9 cellular contexts compared by ENCODE assay signal in the genomic region with DNA sequence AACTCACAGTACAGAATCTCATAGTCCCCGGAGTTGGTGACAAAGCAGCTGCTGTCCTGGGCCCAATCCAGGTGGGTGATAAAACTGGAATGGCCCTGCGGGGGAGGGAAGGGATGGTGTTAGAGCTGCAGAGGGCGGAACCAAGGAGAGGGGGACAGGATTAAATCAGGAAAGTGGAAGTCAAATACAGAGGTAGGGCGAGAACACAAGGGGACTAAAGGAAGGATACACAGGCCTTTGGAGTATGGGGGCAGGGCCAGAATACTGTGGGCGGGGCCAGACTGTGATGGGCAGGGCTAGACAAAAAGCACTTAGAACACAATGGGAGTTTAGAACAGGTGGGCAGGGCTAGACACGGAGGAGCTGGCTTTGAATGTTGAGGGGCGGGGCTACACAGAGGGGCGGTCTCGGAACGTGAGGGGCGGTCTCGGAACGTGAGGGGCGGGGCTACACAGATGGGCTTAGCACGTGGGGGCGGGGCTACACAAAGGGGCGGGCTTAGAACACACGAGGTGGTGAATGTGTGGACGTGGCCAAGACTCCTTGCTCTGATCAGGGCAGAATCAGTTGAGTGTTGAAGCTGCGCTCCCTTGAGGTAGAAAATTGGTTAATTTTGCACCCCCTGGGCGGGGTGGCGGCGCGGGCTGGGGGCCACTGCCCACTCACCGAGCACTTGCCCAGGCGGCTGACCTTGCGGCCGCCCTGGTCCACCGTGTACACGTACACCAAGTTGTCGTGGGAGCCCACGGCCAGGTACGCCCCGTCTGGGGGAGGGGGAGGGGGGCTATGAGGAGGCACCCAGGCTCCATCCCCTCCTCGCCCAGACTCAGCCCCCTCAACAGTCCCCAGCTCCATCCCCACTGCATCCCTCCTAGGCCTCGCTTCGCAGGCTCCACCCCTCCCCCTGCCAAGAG. TPM values are rescaled to one million over a fixed set of nuclear protein-coding genes. Genes with fewer than 3 reads are reported as not detected.
DNase-seq lines count a peak whose midpoint lies in the region; ATAC-seq and TF ChIP-seq lines count a peak whose summit lies in the region.
"Had no signal": no experiment of that assay in that cellular context is flagged by ENCODE, and none has a peak within 500 bp of the region (broad histone marks: within the 10 kb centered on the region; RNA-seq: fewer than 3 reads in every experiment).

No MANE protein-coding gene starts in this region.

- H3K4me1 ChIP-seq in right atrium auricular region: peaks cover 0 to 4% of the 10 kb centered on the region in 2 donors

- TF ChIP-seq CTCF in right atrium auricular region (IDR thresholded peaks at IDR 0.05): no peak

- no peaks in the 10 kb centered on the region for H3K9me3 Mint-ChIP-seq in T-cell
- H3K9me3 Mint-ChIP-seq in activated naive CD8-positive, alpha-beta T cell treated with anti-CD3 and anti-CD28 coated beads, Interleukin-2, amount 10 ng/mL, durations not matched to agents 7 days and 5 days: no peaks in the 10 kb centered on the region

- H3K27ac Mint-ChIP-seq in T-cell: peak overlapping the region in 1 of 2 donors; percentile 28
- H3K27ac Mint-ChIP-seq in activated naive CD8-positive, alpha-beta T cell treated with anti-CD3 and anti-CD28 coated beads, Interleukin-2, amount 10 ng/mL, durations not matched to agents 7 days and 5 days: peak overlapping the region; percentile 45

- H3K27me3 Mint-ChIP-seq in T-cell: no peaks in the 10 kb centered on the region
- no peaks in the 10 kb centered on the region for H3K27me3 Mint-ChIP-seq in activated naive CD8-positive, alpha-beta T cell treated with anti-CD3 and anti-CD28 coated beads, Interleukin-2, amount 10 ng/mL, durations not matched to agents 7 days and 5 days

- peaks cover 50% of the 10 kb centered on the region for H3K36me3 ChIP-seq in right atrium auricular region

- no peaks in the 10 kb centered on the region for H3K27me3 ChIP-seq in right atrium auricular region

- ATAC-seq in T-cell (replicated peaks in 1 of 4): peak; percentile 77 to 96 (median 87)
- ATAC-seq in activated naive CD8-positive, alpha-beta T cell treated with anti-CD3 and anti-CD28 coated beads, Interleukin-2, amount 10 ng/mL, durations not matched to agents 7 days and 5 days (ENCODE audit: low read depth): peak; percentile 67
- ATAC-seq in HG02678 (IDR thresholded peaks at IDR 0.05; ENCODE audit: unreplicated experiment): no peak

- peaks cover 31% of the 10 kb centered on the region for H3K36me3 Mint-ChIP-seq in T-cell
- H3K36me3 Mint-ChIP-seq in activated naive CD8-positive, alpha-beta T cell treated with anti-CD3 and anti-CD28 coated beads, Interleukin-2, amount 10 ng/mL, durations not matched to agents 7 days and 5 days: peaks cover 37% of the 10 kb centered on the region

- H3K27ac ChIP-seq in right atrium auricular region: no peak overlapping the region

- no peaks in the 10 kb centered on the region for H3K9me3 ChIP-seq in right atrium auricular region

- H3K4me3 Mint-ChIP-seq in T-cell: no peak overlapping the region
- H3K4me3 Mint-ChIP-seq in activated naive CD8-positive, alpha-beta T cell treated with anti-CD3 and anti-CD28 coated beads, Interleukin-2, amount 10 ng/mL, durations not matched to agents 7 days and 5 days: no peak overlapping the region

- no peak overlapping the region for H3K4me3 ChIP-seq in right atrium auricular region
- H3K4me3 ChIP-seq in skeletal muscle cell (ENCODE audit: low read depth, low read length): no peak overlapping the region

- H3K4me1 Mint-ChIP-seq in T-cell: peaks cover 0 to 11% (median 8%) of the 10 kb centered on the region in 3 donors
- H3K4me1 Mint-ChIP-seq in activated naive CD8-positive, alpha-beta T cell treated with anti-CD3 and anti-CD28 coated beads, Interleukin-2, amount 10 ng/mL, durations not matched to agents 7 days and 5 days: peaks cover 15% of the 10 kb centered on the region

- DNase-seq in GM03348 (ENCODE audit: low spot score): peak; percentile 73
- DNase-seq in LoVo (ENCODE audit: low spot score): peak; percentile 75
- peak; percentile 25 to 82 (median 70) for DNase-seq in T-cell
- peak; percentile 66 for DNase-seq in activated naive CD8-positive, alpha-beta T cell treated with anti-CD3 and anti-CD28 coated beads, Interleukin-2, amount 10 ng/mL, durations not matched to agents 7 days and 5 days
- peak; percentile 74 for DNase-seq in right atrium auricular region (ENCODE audit: low spot score)
- DNase-seq in skeletal muscle cell (ENCODE audit: low read depth): peak; percentile 60
- DNase-seq in midbrain (lab: John Stamatoyannopoulos, UW): no peak

- CTCF ChIA-PET in T-cell (lab: Charles Lee): interaction anchor here (0.5 to 0.6 kb wide), 2 partner anchors 26 to 1692 kb away, joined by 3 to 11 read pairs; no protein-coding TSS in a partner anchor

- POLR2A ChIA-PET in T-cell (lab: Charles Lee): interaction anchor here in 1 of 2 donors (1.0 kb wide), 1 partner anchor 23 kb away, joined by 4 read pairs; a partner anchor contains a TSS
- POLR2A ChIA-PET in activated naive CD8-positive, alpha-beta T cell treated with anti-CD3 and anti-CD28 coated beads, Interleukin-2, amount 10 ng/mL, durations not matched to agents 7 days and 5 days (lab: Charles Lee): interaction anchor here (0.5 kb wide), 1 partner anchor 241 kb away, joined by 5 read pairs; no protein-coding TSS in a partner anchor

RNA-seq across cellular contexts. Expression of a gene that starts 14.0 kb away (rescaled TPM):
- total RNA-seq in T-cell (under 1 TPM in 1 of 5 donors, not detected in 4; 0.20 TPM), right atrium auricular region (10 to 100 TPM in 1 of 2 donors, 1 to 10 TPM in 1; 6.2 to 12.1 TPM)
- total RNA-seq in activated naive CD8-positive, alpha-beta T cell treated with anti-CD3 and anti-CD28 coated beads, Interleukin-2, amount 10 ng/mL, durations not matched to agents 7 days and 5 days: not detected
- total RNA-seq: activated CD8-positive, alpha-beta memory T cell treated with anti-CD3 and anti-CD28 coated beads for 36 hours had no signal

RNA-seq across cellular contexts. Expression of a gene that starts 23.1 kb away (rescaled TPM):
- total RNA-seq in T-cell: 10 to 100 TPM; 63.7 to 90.5 (median 74.1) TPM
- 10 to 100 TPM; 93.1 to 94.2 TPM for total RNA-seq in activated naive CD8-positive, alpha-beta T cell treated with anti-CD3 and anti-CD28 coated beads, Interleukin-2, amount 10 ng/mL, durations not matched to agents 7 days and 5 days
- 10 to 100 TPM; 18.7 to 22.5 TPM for total RNA-seq in right atrium auricular region

RNA-seq across cellular contexts. Expression of a gene that starts 31.4 kb away (rescaled TPM):
- total RNA-seq in T-cell (10 to 100 TPM in 2 of 5 donors, 1 to 10 TPM in 3; 7.9 to 11.4 (median 9.6) TPM), right atrium auricular region (10 to 100 TPM; 15.8 to 33.5 TPM)
- 10 to 100 TPM; 10.6 to 11.8 TPM for total RNA-seq in activated naive CD8-positive, alpha-beta T cell treated with anti-CD3 and anti-CD28 coated beads, Interleukin-2, amount 10 ng/mL, durations not matched to agents 7 days and 5 days

RNA-seq across cellular contexts. Expression of a gene that starts 52.0 kb away (rescaled TPM):
- total RNA-seq in T-cell (10 to 100 TPM in 1 of 5 donors, 1 to 10 TPM in 4; 6.9 to 10.8 (median 7.1) TPM), right atrium auricular region (1 to 10 TPM; 2.7 to 3.1 TPM)
- 10 to 100 TPM; 18.4 to 19.3 TPM for total RNA-seq in activated naive CD8-positive, alpha-beta T cell treated with anti-CD3 and anti-CD28 coated beads, Interleukin-2, amount 10 ng/mL, durations not matched to agents 7 days and 5 days

Comparison
In these comparisons a context has a peak if more than half of its experiments do, and no peak if none do; other contexts are left out.
1. RNA of a gene that starts 14.0 kb away (total RNA-seq): 6.2 to 12.1 TPM in right atrium auricular region; 0.20 TPM in T-cell and not detected in activated naive CD8-positive, alpha-beta T cell treated with anti-CD3 and anti-CD28 coated beads, Interleukin-2, amount 10 ng/mL, durations not matched to agents 7 days and 5 days; every median in the first group is over 4 times any median in the second.